ENCODE assay signal across 20 cellular contexts in genomic region chr2:124382067-124382618, GRCh38.
DNase-seq lines count a peak whose midpoint lies in the region; FAIRE-seq and TF ChIP-seq lines count a peak whose summit lies in the region.
"Had no signal": no experiment of that assay in that cellular context is flagged by ENCODE, and none has a peak within 500 bp of the region (broad histone marks: within the 10 kb centered on the region; RNA-seq: fewer than 3 reads in every experiment).

No MANE protein-coding gene starts in this region.

- no peak overlapping the region for H3K27ac ChIP-seq in BLaER1 treated with 17β-estradiol and CSF1 and Interleukin-3, amounts not matched to agents 10 nM and 100 nM
- 0 out of 2 replicates have a peak overlapping the region, but pooled peaks have one; percentile 4 for H3K27ac ChIP-seq in VCaP
- H3K27ac ChIP-seq in H1 (ENCODE audit: low read depth, low read length) = no peak overlapping the region
- H3K27ac ChIP-seq: C4-2B, HL-60 had no signal

- no peak overlapping the region for H2AK5ac ChIP-seq in H1 (ENCODE audit: low read depth, low read length)

- H4K20me1 ChIP-seq in BLaER1 treated with 17β-estradiol and CSF1 and Interleukin-3, amounts not matched to agents 10 nM and 100 nM = no peaks in the 10 kb centered on the region
- no peaks in the 10 kb centered on the region for H4K20me1 ChIP-seq in H1 (replicated peaks in 1 of 2; ENCODE audit: control insufficient read depth in 1 of 2, insufficient read depth in 2 of 2, low read length in 2 of 2)

- no peak overlapping the region for H4K8ac ChIP-seq in H1 (ENCODE audit: extremely low read depth, insufficient read depth, low read length)

- TF ChIP-seq EP300 in H1 (IDR thresholded peaks at IDR 0.05; ENCODE audit: borderline replicate concordance in 1 of 2, low read depth in 2 of 2, low read length in 2 of 2) = no peak

- H3K79me2 ChIP-seq in H1 (ENCODE audit: control insufficient read depth in 1 of 2, insufficient read depth in 2 of 2, low read length in 2 of 2) = no peaks in the 10 kb centered on the region

- H3K79me1 ChIP-seq in H1 (ENCODE audit: low read depth, low read length) = no peaks in the 10 kb centered on the region

- peaks cover 8 to 16% (median 13%) of the 10 kb centered on the region in 10 experiments; a peak in 17 of 20 replicates for H3K4me1 ChIP-seq in BLaER1 treated with 17β-estradiol and CSF1 and Interleukin-3, amounts not matched to agents 10 nM and 100 nM
- no peaks in the 10 kb centered on the region for H3K4me1 ChIP-seq in H1 (replicated peaks in 1 of 4; ENCODE audit: control insufficient read depth in 3 of 4, insufficient read depth in 4 of 4, low read length in 3 of 4)

- H3K4ac ChIP-seq in H1 (replicated peaks; ENCODE audit: insufficient read length, low read depth, low read length) = no peak overlapping the region

- H3K9ac ChIP-seq in BLaER1 treated with 17β-estradiol and CSF1 and Interleukin-3, amounts not matched to agents 10 nM and 100 nM = no peak overlapping the region
- H3K9ac ChIP-seq in H1 (replicated peaks in 1 of 4; ENCODE audit: extremely low read depth in 1 of 4, low read depth in 3 of 4, low read length in 3 of 4) = no peak overlapping the region

- H2BK12ac ChIP-seq in H1 (ENCODE audit: low read depth, low read length) = no peak overlapping the region

- no peak overlapping the region for H3K4me3 ChIP-seq in BLaER1 treated with 17β-estradiol and CSF1 and Interleukin-3, amounts not matched to agents 10 nM and 100 nM
- no peak overlapping the region for H3K4me3 ChIP-seq in H1 (ENCODE audit: extremely low read depth in 1 of 4, insufficient read depth in 2 of 4, low read depth in 3 of 4, low read length in 4 of 4)
- H3K4me3 ChIP-seq: GM23338 had no signal

- FAIRE-seq in H1 (lab: Jason Lieb, UNC) = no peak
- FAIRE-seq: GM12892, GM18507 had no signal

- no peaks in the 10 kb centered on the region for H3K36me3 Mint-ChIP-seq in glutamatergic neuron (ENCODE audit: unreplicated experiment)

- H3K4me1 Mint-ChIP-seq in glutamatergic neuron (ENCODE audit: low read depth, unreplicated experiment) = peaks cover 4% of the 10 kb centered on the region
- H3K4me1 Mint-ChIP-seq: B cell had no signal

- no peak overlapping the region for H2BK15ac ChIP-seq in H1 (ENCODE audit: low read length)

- peak overlapping the region; percentile 30 to 76 (median 53) for H3K4me2 ChIP-seq in BLaER1 treated with 17β-estradiol and CSF1 and Interleukin-3, amounts not matched to agents 10 nM and 100 nM
- no peak overlapping the region for H3K4me2 ChIP-seq in H1 (ENCODE audit: insufficient read depth in 1 of 2, low read depth in 2 of 2, low read length in 2 of 2)
- H3K4me2 ChIP-seq: GM23338 had no signal

- in situ Hi-C loops in KBM-7 (cut with MboI; ENCODE audit: low pct_unique_long_range_greater_than_20kb, low sequenced_read_pairs) = no loop called here

- H3K9me3 ChIP-seq in BLaER1 treated with 17β-estradiol and CSF1 and Interleukin-3, amounts not matched to agents 10 nM and 100 nM (replicated peaks in 1 of 11) = no peaks in the 10 kb centered on the region
- no peaks in the 10 kb centered on the region for H3K9me3 ChIP-seq in H1 (ENCODE audit: insufficient read depth in 2 of 2, low read depth in 1 of 2, low read length in 1 of 2)

- H2BK120ac ChIP-seq in H1 (replicated peaks; ENCODE audit: low read depth, low read length) = no peak overlapping the region

- H3K23ac ChIP-seq in H1 (ENCODE audit: insufficient read length) = no peak overlapping the region

- no peak overlapping the region for H2BK5ac ChIP-seq in H1 (ENCODE audit: low read depth, low read length)

- no peak overlapping the region for H3K56ac ChIP-seq in H1 (replicated peaks; ENCODE audit: insufficient read length, low read depth, low read length)

- no peaks in the 10 kb centered on the region for H3K23me2 ChIP-seq in H1 (ENCODE audit: low read depth, low read length)

- H2BK20ac ChIP-seq in H1 (ENCODE audit: low read length) = 0 out of 2 replicates have a peak overlapping the region, but pooled peaks have one; percentile 43

- H3K27me3 ChIP-seq in BLaER1 treated with 17β-estradiol and CSF1 and Interleukin-3, amounts not matched to agents 10 nM and 100 nM = no peaks in the 10 kb centered on the region
- H3K27me3 ChIP-seq in H1 (replicated peaks in 1 of 4; ENCODE audit: control insufficient read depth in 3 of 4, extremely low read depth in 1 of 4, insufficient read depth in 3 of 4, low read length in 3 of 4) = no peaks in the 10 kb centered on the region

- POLR2A ChIA-PET in H1 (lab: Charles Lee; ENCODE audit: partially characterized antibody) = no interaction called here

- TF ChIP-seq CTCF in VCaP (conservative IDR thresholded peaks at IDR 0.05) = no peak
- TF ChIP-seq CTCF in H1 (IDR thresholded peaks at IDR 0.05; ENCODE audit: control extremely low read depth in 1 of 3, insufficient read depth in 1 of 3, low read depth in 1 of 3, low read length in 3 of 3) = no peak
- no peak for TF ChIP-seq CTCF in glutamatergic neuron (IDR thresholded peaks at IDR 0.05; ENCODE audit: partially characterized antibody, unreplicated experiment)

- peaks cover 2% of the 10 kb centered on the region for H3K27me3 Mint-ChIP-seq in glutamatergic neuron (ENCODE audit: unreplicated experiment)
- H3K27me3 Mint-ChIP-seq: B cell; CD4-positive, alpha-beta T cell had no signal

- H3K14ac ChIP-seq in H1 (ENCODE audit: insufficient read length) = no peak overlapping the region

- no peak overlapping the region for H3K18ac ChIP-seq in H1 (ENCODE audit: extremely low read depth, low read length)

- TF ChIP-seq POLR2A in H1 (IDR thresholded peaks at IDR 0.05; ENCODE audit: control extremely low read depth in 1 of 2, low read depth in 2 of 2, low read length in 2 of 2) = no peak

- H3K4me3 Mint-ChIP-seq in glutamatergic neuron (ENCODE audit: unreplicated experiment) = no peak overlapping the region
- H3K4me3 Mint-ChIP-seq: B cell; CD4-positive, alpha-beta T cell; GM23338; HFFc6 had no signal

- no peak overlapping the region for H4K91ac ChIP-seq in H1 (replicated peaks; ENCODE audit: insufficient read length, low read length)

- no peak for TF ChIP-seq RAD21 in H1 (IDR thresholded peaks at IDR 0.05 in 1 of 2, conservative IDR thresholded peaks at IDR 0.05 in 1 of 2; ENCODE audit: low read depth in 2 of 2, low read length in 2 of 2)

- no peak overlapping the region for H3K27ac Mint-ChIP-seq in glutamatergic neuron (ENCODE audit: unreplicated experiment)
- H3K27ac Mint-ChIP-seq: B cell; CD4-positive, alpha-beta T cell; GM23338; HFFc6 had no signal

- H2AFZ ChIP-seq in H1 (ENCODE audit: low read length) = no peak overlapping the region
- H2AFZ ChIP-seq: GM23338 had no signal

- 100% methylated on average over 1 of the region's 1 CpG; no CpG with 5 or more reads in 1 of the 2 experiments for WGBS in H1 (ENCODE audit: extremely low coverage in 1 of 2, insufficient coverage in 1 of 2, insufficient read length in 1 of 2, insufficient replicate concordance in 2 of 2, low coverage in 1 of 2, low lambda C conversion rate in 2 of 2, missing lambda C conversion rate in 1 of 2), 2 experiments

- CTCF ChIA-PET in H1 (lab: Charles Lee; ENCODE audit: partially characterized antibody) = interaction anchor here (0.7 to 2.0 kb wide), 3 partner anchors 17 to 595 kb away, joined by 3 to 8 read pairs (median 3); no protein-coding TSS in a partner anchor

- no peaks in the 10 kb centered on the region for H3K36me3 ChIP-seq in BLaER1 treated with 17β-estradiol and CSF1 and Interleukin-3, amounts not matched to agents 10 nM and 100 nM
- H3K36me3 ChIP-seq in H1 (ENCODE audit: control insufficient read depth in 2 of 4, insufficient read depth in 4 of 4, low read length in 3 of 4) = no peaks in the 10 kb centered on the region

- no peak overlapping the region for H4K5ac ChIP-seq in H1 (ENCODE audit: insufficient read length, low read depth, low read length)

- H3K9me3 Mint-ChIP-seq in glutamatergic neuron (ENCODE audit: unreplicated experiment) = no peaks in the 10 kb centered on the region

- DNase-seq in H1 (ENCODE audit: low read depth in 1 of 2, low spot score in 2 of 2) (no peak), superior temporal gyrus (ENCODE audit: extremely low spot score) (peak; percentile 52), KBM-7 (no peak), glutamatergic neuron (no peak)
- DNase-seq in stimulated activated CD4-positive, alpha-beta T cell treated with anti-CD3 and anti-CD28 coated beads, Interleukin-4, amount 100 ng/mL, for 1 hour = no peak
- DNase-seq: 8988T; CD4-positive, alpha-beta T cell; DMS153; DMS79; GDM1; H7; HFFc6 had no signal

TF ChIP-seq in H1, 55 proteins besides CTCF, POLR2A, EP300 and RAD21:
- TF ChIP-seq SRF (IDR thresholded peaks at IDR 0.05; ENCODE audit: low read depth, low read length) = no peak
- TF ChIP-seq YY1 (IDR thresholded peaks at IDR 0.05; ENCODE audit: low read depth, low read length) = no peak
- no peak for TF ChIP-seq CHD1 (IDR thresholded peaks at IDR 0.05; ENCODE audit: low read depth, low read length)
- TF ChIP-seq SP2 (IDR thresholded peaks at IDR 0.05; ENCODE audit: low read length) = no peak
- TF ChIP-seq CHD2 (IDR thresholded peaks at IDR 0.05; ENCODE audit: low read length) = no peak

Comparison
In these comparisons a context has a peak if more than half of its experiments do, and no peak if none do; other contexts are left out.
1. H3K4me2 ChIP-seq: peak in BLaER1 treated with 17β-estradiol and CSF1 and Interleukin-3, amounts not matched to agents 10 nM and 100 nM (11 of 11); none in H1 (0 of 2).